In genomic region chr19:1942078-1942933, GRCh38 we compare ENCODE assay signal across 8 cellular contexts. TPM values are rescaled to one million over a fixed set of nuclear protein-coding genes. Genes with fewer than 3 reads are reported as not detected.
DNase-seq lines count a peak whose midpoint lies in the region; ATAC-seq and TF ChIP-seq lines count a peak whose summit lies in the region.

No MANE protein-coding gene starts in this region.

- peaks cover 27% of the 10 kb centered on the region for H3K4me1 Mint-ChIP-seq in CD4-positive, alpha-beta T cell (ENCODE audit: low read depth)

- POLR2A ChIA-PET in CD4-positive, alpha-beta T cell (lab: Charles Lee), result interaction anchor here (0.5 to 1.8 kb wide), 14 partner anchors 12 to 877 kb away, joined by 3 to 9 read pairs (median 3); partner anchors contain the start of gene MKNK2

- intact Hi-C loops in CD4-positive, alpha-beta T cell (cut with DNase I, micrococcal nuclease), result loop anchor here in 1 of 2 experiments (2.0 kb wide), 1 partner anchor 14 kb away; no protein-coding TSS in a partner anchor
- intact Hi-C loops in mucosa of descending colon (cut with DNase I, micrococcal nuclease), result no loop called here

- H3K9me3 Mint-ChIP-seq in CD4-positive, alpha-beta T cell, result no peaks in the 10 kb centered on the region

- no peaks in the 10 kb centered on the region for H3K9me3 ChIP-seq in CD4-positive, alpha-beta T cell (ENCODE audit: control insufficient read depth, low read length)
- H3K9me3 ChIP-seq in mucosa of descending colon, result no peaks in the 10 kb centered on the region

- peak; percentile 51 to 81 (median 71) for DNase-seq in CD4-positive, alpha-beta T cell
- DNase-seq in H7 (peak; percentile 98), NOMO-1 treated with DMSO at 0.1 percent for 48 hours (lab: John Stamatoyannopoulos, UW; ENCODE audit: unreplicated experiment) (peak; percentile 61), activated T-cell treated with anti-CD3 and anti-CD28 coated beads for 4 hours (peak; percentile 54), epidermal melanocyte (ENCODE audit: insufficient read length, low spot score) (peak; percentile 74), mucosa of descending colon (peak; percentile 82 to 90 (median 86))
- peak; percentile 40 to 62 for DNase-seq in stimulated activated CD8-positive, alpha-beta memory T cell treated with anti-CD3 and anti-CD28 coated beads, Interleukin-4, amount 100 ng/mL, for 4 hours (ENCODE audit: low read depth in 2 of 2, low spot score in 1 of 2)

- peaks cover 5% of the 10 kb centered on the region for H3K27me3 Mint-ChIP-seq in CD4-positive, alpha-beta T cell

- H3K36me3 ChIP-seq in H7 (replicated peaks; ENCODE audit: control insufficient read depth, insufficient read depth, low read length) (no peaks in the 10 kb centered on the region), mucosa of descending colon (ENCODE audit: low read depth) (no peaks in the 10 kb centered on the region)

- peak; percentile 50 for ATAC-seq in CD4-positive, alpha-beta T cell (ENCODE audit: poor library complexity)
- peak; percentile 62 for ATAC-seq in mucosa of descending colon
- no peak for ATAC-seq in GM21723 (IDR thresholded peaks at IDR 0.05; ENCODE audit: unreplicated experiment)

- TF ChIP-seq CTCF in CD4-positive, alpha-beta T cell (IDR thresholded peaks at IDR 0.05), result no peak
- TF ChIP-seq CTCF in mucosa of descending colon (IDR thresholded peaks at IDR 0.05), result no peak

- H3K27me3 ChIP-seq in CD4-positive, alpha-beta T cell (ENCODE audit: control insufficient read depth, insufficient read depth, low read length), result no peaks in the 10 kb centered on the region
- no peaks in the 10 kb centered on the region for H3K27me3 ChIP-seq in H7 (ENCODE audit: control insufficient read depth, insufficient read depth, low read length)

- H3K4me3 ChIP-seq in H7 (ENCODE audit: insufficient read depth, low read depth, low read length) (peak overlapping the region; percentile 80), mucosa of descending colon (peak overlapping the region; percentile 59)

- CTCF ChIA-PET in CD4-positive, alpha-beta T cell (lab: Charles Lee), result interaction anchor here (1.0 to 1.8 kb wide), 3 partner anchors 12 to 290 kb away, joined by 3 to 11 read pairs (median 3); partner anchors contain the start of gene TCF3

- peak overlapping the region; percentile 96 for H3K27ac Mint-ChIP-seq in CD4-positive, alpha-beta T cell

- peaks cover 33% of the 10 kb centered on the region for H3K4me1 ChIP-seq in mucosa of descending colon (ENCODE audit: low read depth)

- H3K36me3 Mint-ChIP-seq in CD4-positive, alpha-beta T cell (ENCODE audit: low read depth), result peaks cover 35% of the 10 kb centered on the region

- H3K4me3 Mint-ChIP-seq in CD4-positive, alpha-beta T cell, result peak overlapping the region; percentile 96

- H3K27ac ChIP-seq in CD4-positive, alpha-beta T cell (ENCODE audit: low read depth, low read length), result peak overlapping the region; percentile 98

RNA-seq across cellular contexts. Expression of gene CSNK1G2, which starts 1.3 kb away (rescaled TPM):
- total RNA-seq in CD4-positive, alpha-beta T cell, result 100 to 1,000 TPM; 122 to 127 TPM
- 172 and 186 TPM in 2 replicates for total RNA-seq in H7 (2014; rRNA removed; shearing (Covaris generic))
- 10 to 100 TPM; 51.8 to 58.6 (median 56.7) TPM for total RNA-seq in mucosa of descending colon

RNA-seq across cellular contexts. Expression of gene ADAT3, which starts 37.1 kb away (rescaled TPM):
- total RNA-seq in CD4-positive, alpha-beta T cell, result 1 to 10 TPM; 7.9 to 8.2 TPM
- 10.0 and 12.7 TPM in 2 replicates for total RNA-seq in H7 (2014; rRNA removed; shearing (Covaris generic))
- 10 to 100 TPM; 12.5 to 21.9 (median 19.6) TPM for total RNA-seq in mucosa of descending colon

RNA-seq across cellular contexts. Expression of gene SCAMP4, which starts 37.1 kb away (rescaled TPM):
- total RNA-seq in CD4-positive, alpha-beta T cell, result 10 to 100 TPM; 12.7 to 15.4 TPM
- 33.4 and 35.7 TPM in 2 replicates for total RNA-seq in H7 (2014; rRNA removed; shearing (Covaris generic))
- 10 to 100 TPM; 57.2 to 61.3 (median 59.8) TPM for total RNA-seq in mucosa of descending colon

RNA-seq across cellular contexts. Expression of gene ABHD17A, which starts 57.0 kb away (rescaled TPM):
- total RNA-seq in CD4-positive, alpha-beta T cell, result 100 to 1,000 TPM; 156 to 172 TPM
- 87.0 and 134 TPM in 2 replicates for total RNA-seq in H7 (2014; rRNA removed; shearing (Covaris generic))
- total RNA-seq in mucosa of descending colon, result 10 to 100 TPM; 60.9 to 65.8 (median 65.8) TPM
